ENCODE assay signal across 1 cellular context in the genomic region with DNA sequence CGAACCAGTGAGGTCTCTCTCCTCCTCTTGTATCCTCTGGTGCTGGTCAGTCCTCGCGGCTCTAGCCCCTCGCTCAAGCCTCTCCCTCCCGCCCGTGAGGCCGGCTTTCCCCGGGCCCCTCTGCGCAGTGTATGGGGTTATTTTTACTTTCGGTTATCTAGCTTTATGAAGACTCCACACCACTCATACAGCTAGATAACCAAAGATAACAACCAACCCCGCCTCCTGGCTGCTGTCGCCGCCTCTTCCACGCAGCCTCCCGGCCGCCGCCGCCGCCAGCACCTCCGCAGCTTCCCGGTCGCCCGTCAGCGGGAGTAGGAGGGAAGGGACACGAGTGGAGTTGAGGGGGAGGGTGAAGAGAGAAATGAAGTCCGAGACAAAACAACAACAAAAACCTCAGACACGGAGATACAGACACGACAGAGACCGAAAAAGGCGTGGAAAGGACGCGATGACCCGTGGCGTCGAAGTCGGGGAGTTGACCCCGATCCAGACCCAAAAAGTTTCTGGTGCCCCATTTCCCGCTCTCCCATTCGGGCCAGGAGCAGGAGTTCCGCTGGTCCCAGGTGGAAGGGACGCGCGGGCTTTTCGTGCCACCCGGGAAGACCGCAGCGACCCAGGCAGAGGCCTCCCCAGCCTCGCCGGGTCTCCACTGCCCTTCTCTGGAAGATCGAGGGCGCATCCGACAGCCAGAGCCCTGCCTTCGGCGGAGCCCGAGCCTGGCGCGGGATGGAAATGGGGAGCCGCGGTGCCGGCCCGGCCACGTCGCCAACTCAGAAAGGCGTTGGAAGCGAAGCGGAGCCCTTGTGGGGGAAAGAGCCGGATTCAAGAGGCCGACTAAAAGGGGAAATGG.
TF ChIP-seq lines count a peak whose summit lies in the region.

No MANE protein-coding gene starts in this region.

TF ChIP-seq in HepG2, 621 proteins besides CTCF, POLR2A, EP300 and RAD21:
- TF ChIP-seq, protein P1, sequence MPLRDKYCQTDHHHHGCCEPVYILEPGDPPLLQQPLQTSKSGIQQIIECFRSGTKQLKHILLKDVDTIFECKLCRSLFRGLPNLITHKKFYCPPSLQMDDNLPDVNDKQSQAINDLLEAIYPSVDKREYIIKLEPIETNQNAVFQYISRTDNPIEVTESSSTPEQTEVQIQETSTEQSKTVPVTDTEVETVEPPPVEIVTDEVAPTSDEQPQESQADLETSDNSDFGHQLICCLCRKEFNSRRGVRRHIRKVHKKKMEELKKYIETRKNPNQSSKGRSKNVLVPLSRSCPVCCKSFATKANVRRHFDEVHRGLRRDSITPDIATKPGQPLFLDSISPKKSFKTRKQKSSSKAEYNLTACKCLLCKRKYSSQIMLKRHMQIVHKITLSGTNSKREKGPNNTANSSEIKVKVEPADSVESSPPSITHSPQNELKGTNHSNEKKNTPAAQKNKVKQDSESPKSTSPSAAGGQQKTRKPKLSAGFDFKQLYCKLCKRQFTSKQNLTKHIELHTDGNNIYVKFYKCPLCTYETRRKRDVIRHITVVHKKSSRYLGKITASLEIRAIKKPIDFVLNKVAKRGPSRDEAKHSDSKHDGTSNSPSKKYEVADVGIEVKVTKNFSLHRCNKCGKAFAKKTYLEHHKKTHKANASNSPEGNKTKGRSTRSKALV (CRISPR knock-in tag; IDR thresholded peaks at IDR 0.05), result no peak
- TF ChIP-seq, protein P2, sequence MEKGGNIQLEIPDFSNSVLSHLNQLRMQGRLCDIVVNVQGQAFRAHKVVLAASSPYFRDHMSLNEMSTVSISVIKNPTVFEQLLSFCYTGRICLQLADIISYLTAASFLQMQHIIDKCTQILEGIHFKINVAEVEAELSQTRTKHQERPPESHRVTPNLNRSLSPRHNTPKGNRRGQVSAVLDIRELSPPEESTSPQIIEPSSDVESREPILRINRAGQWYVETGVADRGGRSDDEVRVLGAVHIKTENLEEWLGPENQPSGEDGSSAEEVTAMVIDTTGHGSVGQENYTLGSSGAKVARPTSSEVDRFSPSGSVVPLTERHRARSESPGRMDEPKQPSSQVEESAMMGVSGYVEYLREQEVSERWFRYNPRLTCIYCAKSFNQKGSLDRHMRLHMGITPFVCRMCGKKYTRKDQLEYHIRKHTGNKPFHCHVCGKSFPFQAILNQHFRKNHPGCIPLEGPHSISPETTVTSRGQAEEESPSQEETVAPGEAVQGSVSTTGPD (CRISPR knock-in tag; IDR thresholded peaks at IDR 0.05), result no peak
- TF ChIP-seq SSRP1 (CRISPR knock-in tag; IDR thresholded peaks at IDR 0.05), result no peak
- TF ChIP-seq NAIF1 (CRISPR knock-in tag; IDR thresholded peaks at IDR 0.05; ENCODE audit: borderline replicate concordance), result no peak
- TF ChIP-seq, protein P3, sequence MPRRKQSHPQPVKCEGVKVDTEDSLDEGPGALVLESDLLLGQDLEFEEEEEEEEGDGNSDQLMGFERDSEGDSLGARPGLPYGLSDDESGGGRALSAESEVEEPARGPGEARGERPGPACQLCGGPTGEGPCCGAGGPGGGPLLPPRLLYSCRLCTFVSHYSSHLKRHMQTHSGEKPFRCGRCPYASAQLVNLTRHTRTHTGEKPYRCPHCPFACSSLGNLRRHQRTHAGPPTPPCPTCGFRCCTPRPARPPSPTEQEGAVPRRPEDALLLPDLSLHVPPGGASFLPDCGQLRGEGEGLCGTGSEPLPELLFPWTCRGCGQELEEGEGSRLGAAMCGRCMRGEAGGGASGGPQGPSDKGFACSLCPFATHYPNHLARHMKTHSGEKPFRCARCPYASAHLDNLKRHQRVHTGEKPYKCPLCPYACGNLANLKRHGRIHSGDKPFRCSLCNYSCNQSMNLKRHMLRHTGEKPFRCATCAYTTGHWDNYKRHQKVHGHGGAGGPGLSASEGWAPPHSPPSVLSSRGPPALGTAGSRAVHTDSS (CRISPR knock-in tag; conservative IDR thresholded peaks at IDR 0.05), result no peak
- TF ChIP-seq ZNF253 (CRISPR knock-in tag; IDR thresholded peaks at IDR 0.05; ENCODE audit: borderline replicate concordance), result no peak
- TF ChIP-seq, protein P4, sequence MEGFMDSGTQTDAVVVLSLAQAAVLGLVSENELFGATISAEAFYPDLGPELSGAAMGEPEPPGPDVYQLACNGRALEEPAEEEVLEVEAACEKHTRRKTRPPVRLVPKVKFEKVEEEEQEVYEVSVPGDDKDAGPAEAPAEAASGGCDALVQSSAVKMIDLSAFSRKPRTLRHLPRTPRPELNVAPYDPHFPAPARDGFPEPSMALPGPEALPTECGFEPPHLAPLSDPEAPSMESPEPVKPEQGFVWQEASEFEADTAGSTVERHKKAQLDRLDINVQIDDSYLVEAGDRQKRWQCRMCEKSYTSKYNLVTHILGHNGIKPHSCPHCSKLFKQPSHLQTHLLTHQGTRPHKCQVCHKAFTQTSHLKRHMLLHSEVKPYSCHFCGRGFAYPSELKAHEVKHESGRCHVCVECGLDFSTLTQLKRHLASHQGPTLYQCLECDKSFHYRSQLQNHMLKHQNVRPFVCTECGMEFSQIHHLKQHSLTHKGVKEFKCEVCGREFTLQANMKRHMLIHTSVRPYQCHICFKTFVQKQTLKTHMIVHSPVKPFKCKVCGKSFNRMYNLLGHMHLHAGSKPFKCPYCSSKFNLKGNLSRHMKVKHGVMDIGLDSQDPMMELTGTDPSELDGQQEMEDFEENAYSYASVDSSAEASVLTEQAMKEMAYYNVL (CRISPR knock-in tag; IDR thresholded peaks at IDR 0.05; ENCODE audit: borderline replicate concordance), result no peak
- no peak for TF ChIP-seq ZNF260 (CRISPR knock-in tag; IDR thresholded peaks at IDR 0.05; ENCODE audit: borderline replicate concordance, low read depth)
- no peak for TF ChIP-seq ZNF773 (CRISPR knock-in tag; IDR thresholded peaks at IDR 0.05; ENCODE audit: borderline replicate concordance)
- no peak for TF ChIP-seq REL (CRISPR knock-in tag; conservative IDR thresholded peaks at IDR 0.05)
- no peak for TF ChIP-seq SIX4 (CRISPR knock-in tag; IDR thresholded peaks at IDR 0.05)
- no peak for TF ChIP-seq ZNF616 (CRISPR knock-in tag; IDR thresholded peaks at IDR 0.05; ENCODE audit: low read depth)
- TF ChIP-seq, protein P5, sequence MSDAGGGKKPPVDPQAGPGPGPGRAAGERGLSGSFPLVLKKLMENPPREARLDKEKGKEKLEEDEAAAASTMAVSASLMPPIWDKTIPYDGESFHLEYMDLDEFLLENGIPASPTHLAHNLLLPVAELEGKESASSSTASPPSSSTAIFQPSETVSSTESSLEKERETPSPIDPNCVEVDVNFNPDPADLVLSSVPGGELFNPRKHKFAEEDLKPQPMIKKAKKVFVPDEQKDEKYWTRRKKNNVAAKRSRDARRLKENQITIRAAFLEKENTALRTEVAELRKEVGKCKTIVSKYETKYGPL (CRISPR knock-in tag; IDR thresholded peaks at IDR 0.05), result no peak
